Comparison of ENCODE assay signal across 7 cellular contexts in the genomic region with DNA sequence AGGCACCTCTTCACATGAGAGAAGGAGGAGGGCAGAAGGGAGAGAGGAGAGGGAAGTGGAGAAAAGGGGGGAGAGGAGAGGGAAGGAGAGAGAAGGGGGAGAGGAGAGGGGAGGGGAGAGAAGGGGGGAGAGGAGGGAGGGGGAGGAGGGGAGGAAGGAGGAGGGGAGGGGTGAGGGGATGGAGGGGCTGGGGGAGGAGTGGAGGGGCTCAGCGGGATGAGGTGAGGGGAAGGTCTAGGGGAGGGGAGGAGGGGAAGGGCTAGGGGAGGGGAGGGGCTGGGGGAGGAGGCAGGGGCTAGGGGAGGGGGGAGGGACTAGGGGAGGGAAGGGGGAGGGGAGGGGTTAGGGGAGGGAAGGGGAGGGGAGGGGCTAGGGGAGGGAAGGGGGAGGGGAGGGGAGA. TPM values are rescaled to one million over a fixed set of nuclear protein-coding genes. Genes with fewer than 3 reads are reported as not detected.
A peak's percentile ranks its signal among the peaks of the same experiment; 100 is the strongest.
DNase-seq lines count a peak whose midpoint lies in the region; ATAC-seq, FAIRE-seq and TF ChIP-seq lines count a peak whose summit lies in the region.
"Not testable (repeated sequence)": the region's sequence is repeated elsewhere in the genome, so short reads cannot be mapped to it uniquely, and the experiment has no call there.
"Had no signal": no experiment of that assay in that cellular context is flagged by ENCODE, and none has a peak within 500 bp of the region (broad histone marks: within the 10 kb centered on the region; RNA-seq: fewer than 3 reads in every experiment).

No MANE protein-coding gene starts in this region.

- BruUV-seq in Panc1 (replicated peaks; lab: Mats Ljungman, UMichigan); HepG2 (replicated peaks; lab: Mats Ljungman, UMichigan): not testable (repeated sequence)

- H2AFZ ChIP-seq in HepG2 (ENCODE audit: low read length): not testable (repeated sequence)

- not testable (repeated sequence) for TF ChIP-seq CTCF in Panc1 (IDR thresholded peaks at IDR 0.05); HepG2 (CRISPR knock-in tag; IDR thresholded peaks at IDR 0.05); upper lobe of right lung (IDR thresholded peaks at IDR 0.05)

- not testable (repeated sequence) for H3K4me1 Mint-ChIP-seq in stimulated activated memory B cell treated with anti-CD40 and anti-IgM and Interleukin-4, amounts not matched to agents 10 μg/mL and 1 μg/mL and 100 μg/mL, for 72 hours; stimulated activated naive CD8-positive, alpha-beta T cell treated with anti-CD3 and anti-CD28 coated beads, Interleukin-15, amount 100 ng/mL, for 72 hours

- H3K9me3 Mint-ChIP-seq in stimulated activated memory B cell treated with anti-CD40 and anti-IgM and Interleukin-4, amounts not matched to agents 10 μg/mL and 1 μg/mL and 100 μg/mL, for 72 hours; stimulated activated naive CD8-positive, alpha-beta T cell treated with anti-CD3 and anti-CD28 coated beads, Interleukin-15, amount 100 ng/mL, for 72 hours: not testable (repeated sequence)

- not testable (repeated sequence) for H3K27ac Mint-ChIP-seq in stimulated activated memory B cell treated with anti-CD40 and anti-IgM and Interleukin-4, amounts not matched to agents 10 μg/mL and 1 μg/mL and 100 μg/mL, for 72 hours; stimulated activated naive CD8-positive, alpha-beta T cell treated with anti-CD3 and anti-CD28 coated beads, Interleukin-15, amount 100 ng/mL, for 72 hours

- not testable (repeated sequence) for H3K4me2 ChIP-seq in HepG2 (ENCODE audit: low read depth, low read length)

- not testable (repeated sequence) for TF ChIP-seq EP300 in HepG2 (IDR thresholded peaks at IDR 0.05; ENCODE audit: low read depth in 2 of 2, low read length in 2 of 2); HepG2 (CRISPR knock-in tag; IDR thresholded peaks at IDR 0.05; ENCODE audit: borderline replicate concordance)

- whole genome bisulfite sequencing in HepG2 (ENCODE audit: low lambda C conversion rate): 97% methylated on average over 1 of the region's 1 CpG

- not testable (repeated sequence) for DNase-seq in Panc1 (ENCODE audit: low read depth, low spot score); HepG2 (ENCODE audit: low spot score); stimulated activated naive CD8-positive, alpha-beta T cell treated with anti-CD3 and anti-CD28 coated beads, Interleukin-15, amount 100 ng/mL, for 72 hours; upper lobe of right lung

- POLR2A ChIA-PET in Panc1 (lab: Charles Lee); HepG2 (lab: Yijun Ruan, JAX): not testable (repeated sequence)

- H3K79me2 ChIP-seq in HepG2 (ENCODE audit: insufficient read depth, low read length): not testable (repeated sequence)

- in situ Hi-C loops in Panc1 (cut with HindIII; ENCODE audit: low pct_unique_long_range_greater_than_20kb, low sequenced_read_pairs); HepG2 (cut with HindIII; ENCODE audit: extremely low pct_ligation_motif_present, low pct_unique_long_range_greater_than_20kb): not testable (repeated sequence)

- not testable (repeated sequence) for H3K4me3 Mint-ChIP-seq in stimulated activated memory B cell treated with anti-CD40 and anti-IgM and Interleukin-4, amounts not matched to agents 10 μg/mL and 1 μg/mL and 100 μg/mL, for 72 hours; stimulated activated naive CD8-positive, alpha-beta T cell treated with anti-CD3 and anti-CD28 coated beads, Interleukin-15, amount 100 ng/mL, for 72 hours

- not testable (repeated sequence) for H3K4me3 ChIP-seq in Panc1 (ENCODE audit: low read depth in 2 of 2, low read length in 2 of 2); HepG2 (replicated peaks in 1 of 3; ENCODE audit: insufficient read depth in 1 of 3, low read depth in 2 of 3, low read length in 3 of 3); upper lobe of right lung

- not testable (repeated sequence) for FAIRE-seq in HepG2 (lab: Jason Lieb, UNC)

- H3K36me3 ChIP-seq in Panc1 (ENCODE audit: control insufficient read depth, insufficient read depth, low read length); HepG2 (replicated peaks in 1 of 2; ENCODE audit: control insufficient read depth in 1 of 2, insufficient read depth in 2 of 2, low read length in 2 of 2); upper lobe of right lung: not testable (repeated sequence)

- not testable (repeated sequence) for H3K36me3 Mint-ChIP-seq in stimulated activated memory B cell treated with anti-CD40 and anti-IgM and Interleukin-4, amounts not matched to agents 10 μg/mL and 1 μg/mL and 100 μg/mL, for 72 hours

- TF ChIP-seq RAD21 in HepG2 (CRISPR knock-in tag; IDR thresholded peaks at IDR 0.05): not testable (repeated sequence)

- not testable (repeated sequence) for TF ChIP-seq POLR2A in HepG2 (IDR thresholded peaks at IDR 0.05; ENCODE audit: insufficient read depth in 1 of 2, low read depth in 2 of 2, low read length in 2 of 2)

- not testable (repeated sequence) for H3K4me1 ChIP-seq in Panc1 (ENCODE audit: control insufficient read depth, insufficient read depth, low read length); HepG2 (ENCODE audit: insufficient read depth, low read length); upper lobe of right lung

- peak; percentile 62; the same call in 1 of the 2 replicates for ATAC-seq in Panc1
- ATAC-seq in HepG2: peak; percentile 39; the same call in 2 of the 3 replicates
- peak; percentile 72 for ATAC-seq in stimulated activated memory B cell treated with anti-CD40 and anti-IgM and Interleukin-4, amounts not matched to agents 10 μg/mL and 1 μg/mL and 100 μg/mL, for 72 hours
- peak; percentile 60 for ATAC-seq in stimulated activated naive CD8-positive, alpha-beta T cell treated with anti-CD3 and anti-CD28 coated beads, Interleukin-15, amount 100 ng/mL, for 72 hours
- ATAC-seq in upper lobe of right lung: peak; percentile 12

- H3K27me3 Mint-ChIP-seq in stimulated activated memory B cell treated with anti-CD40 and anti-IgM and Interleukin-4, amounts not matched to agents 10 μg/mL and 1 μg/mL and 100 μg/mL, for 72 hours; stimulated activated naive CD8-positive, alpha-beta T cell treated with anti-CD3 and anti-CD28 coated beads, Interleukin-15, amount 100 ng/mL, for 72 hours: not testable (repeated sequence)

- not testable (repeated sequence) for H3K9ac ChIP-seq in HepG2 (ENCODE audit: insufficient read depth, low read depth, low read length)

- H3K27me3 ChIP-seq in Panc1 (ENCODE audit: control insufficient read depth, insufficient read depth, low read length); HepG2 (ENCODE audit: control insufficient read depth in 1 of 2, insufficient read depth in 2 of 2, low read length in 2 of 2); upper lobe of right lung: not testable (repeated sequence)

- intact Hi-C loops in Panc1 (cut with micrococcal nuclease; ENCODE audit: unreplicated experiment); HepG2 (cut with micrococcal nuclease; ENCODE audit: unreplicated experiment); upper lobe of right lung (cut with DNase I): not testable (repeated sequence)

- CTCF ChIA-PET in Panc1 (lab: Charles Lee); HepG2 (lab: Yijun Ruan, JAX; ENCODE audit: low intra/inter-chr PET ratio, low total read pairs): not testable (repeated sequence)

- not testable (repeated sequence) for H4K20me1 ChIP-seq in HepG2 (ENCODE audit: insufficient read depth, low read length)

- H3K9me3 ChIP-seq in Panc1 (ENCODE audit: control insufficient read depth, insufficient read depth, low read depth, low read length); HepG2 (ENCODE audit: low read length); upper lobe of right lung: not testable (repeated sequence)

- not testable (repeated sequence) for H3K27ac ChIP-seq in Panc1 (ENCODE audit: low read length); HepG2 (ENCODE audit: extremely low read length, insufficient read depth, low read length); upper lobe of right lung

RNA-seq across cellular contexts. Expression of a gene that starts 5.5 kb away (rescaled TPM):
- total RNA-seq in Panc1 (2021; ENCODE audit: unreplicated experiment): 0.18 TPM
- polyA plus RNA-seq in Panc1 (2012; ENCODE audit: insufficient read length): 0.24 TPM
- 0.24 TPM in 2 replicates for total RNA-seq in HepG2 (2016; rRNA removed; fragmentation: Illumina TruSeq; extraction: Trizol)
- 0.71 TPM in 2 replicates for total RNA-seq in HepG2 (2016; cell fraction: cytosol; rRNA removed; fragmentation: Illumina TruSeq; extraction: Trizol; ENCODE audit: low read depth)
- 0.19 and 0.41 TPM in 2 replicates for total RNA-seq in HepG2 (2016; cell fraction: insoluble cytoplasmic fraction; rRNA removed; fragmentation: Illumina TruSeq; extraction: Trizol)
- 0.25 and 0.38 TPM in 2 replicates for total RNA-seq in HepG2 (2016; cell fraction: membrane; rRNA removed; fragmentation: Illumina TruSeq; extraction: Trizol)
- 0.25 and 1.1 TPM in 2 replicates for total RNA-seq in HepG2 (2016; cell fraction: nucleus; rRNA removed; fragmentation: Illumina TruSeq; extraction: Trizol)
- 0.34 and 0.38 TPM in 2 replicates for polyA plus RNA-seq in HepG2 (2011; rRNA removed)
- polyA plus RNA-seq in HepG2 (2011; cell fraction: cytosol; rRNA removed): 12.0 and 19.0 TPM in 2 replicates
- 0.85 and 1.4 TPM in 2 replicates for polyA plus RNA-seq in HepG2 (2011; cell fraction: nucleus; rRNA removed)
- polyA plus RNA-seq in HepG2 (2012): 0.35 and 0.57 TPM in 2 replicates
- polyA plus RNA-seq in HepG2 (2016; cell fraction: cytosol; fragmentation: Illumina TruSeq; extraction: Trizol; ENCODE audit: low read depth): 0.77 TPM in 1 of 2 replicates, not detected in the other
- polyA plus RNA-seq in HepG2 (2016; cell fraction: insoluble cytoplasmic fraction; fragmentation: Illumina TruSeq; extraction: Trizol; ENCODE audit: low read depth): 0.47 TPM in 1 of 2 replicates, not detected in the other
- polyA plus RNA-seq in HepG2 (2016; cell fraction: membrane; fragmentation: Illumina TruSeq; extraction: Trizol; ENCODE audit: low read depth): 0.13 and 0.27 TPM in 2 replicates
- polyA plus RNA-seq in HepG2 (2016; cell fraction: nucleus; fragmentation: Illumina TruSeq; extraction: Trizol; ENCODE audit: insufficient read depth, low read depth): 1.2 and 2.4 TPM in 2 replicates
- polyA minus RNA-seq in HepG2 (2011; rRNA and poly(A)+ RNA removed; ENCODE audit: low replicate concordance): 0.22 and 0.23 TPM in 2 replicates
- polyA minus RNA-seq in HepG2 (2011; cell fraction: cytosol; rRNA and poly(A)+ RNA removed): 0.49 TPM in 1 of 2 replicates, not detected in the other
- 0.50 and 1.5 TPM in 2 replicates for polyA minus RNA-seq in HepG2 (2011; cell fraction: nucleus; rRNA and poly(A)+ RNA removed)
- total RNA-seq in upper lobe of right lung: 0.67 TPM
- total RNA-seq: Calu3; CD4-positive, CD25-positive, alpha-beta regulatory T cell had no signal

Comparison
In these comparisons a context has a peak if more than half of its experiments do, and no peak if none do; other contexts are left out.
1. ATAC-seq: peak in every context shown above with its lines; median percentile 72 in stimulated activated memory B cell treated with anti-CD40 and anti-IgM and Interleukin-4, amounts not matched to agents 10 μg/mL and 1 μg/mL and 100 μg/mL, for 72 hours; 62 in Panc1; 60 in stimulated activated naive CD8-positive, alpha-beta T cell treated with anti-CD3 and anti-CD28 coated beads, Interleukin-15, amount 100 ng/mL, for 72 hours; 39 in HepG2; 12 in upper lobe of right lung.